35 cellular contexts compared by ENCODE assay signal in genomic region chr12:111141205-111141604, GRCh38.
"Had no signal": no experiment of that assay in that cellular context is flagged by ENCODE, and none has a peak within 500 bp of the region (broad histone marks: within the 10 kb centered on the region; RNA-seq: fewer than 3 reads in every experiment).

No MANE protein-coding gene starts in this region.

- H3K9me3 ChIP-seq: MG63 had no signal

- DNase-seq: Kasumi-1, MG63, MM.1S, MV-4-11, NCI-H1048, NCI-H1092, NCI-H1092 treated with DMSO at 0.1 percent for 48 hours, NCI-H1105, NCI-H1105 treated with DMSO at 0.1 percent for 48 hours, NCI-H1417, NCI-H1417 treated with DMSO at 0.1 percent for 48 hours, NCI-H1436, NCI-H1436 treated with DMSO at 0.1 percent for 48 hours, NCI-H146, NCI-H1694, NCI-H1694 treated with DMSO at 0.1 percent for 48 hours, NCI-H187, NCI-H187 treated with DMSO at 0.1 percent for 48 hours, NCI-H1930, NCI-H2029, NCI-H2029 treated with DMSO at 0.1 percent for 48 hours, NCI-H2081, NCI-H2081 treated with DMSO at 0.1 percent for 48 hours, NCI-H2107, NCI-H2171, NCI-H2171 treated with DMSO at 0.1 percent for 48 hours, NCI-H2227 treated with DMSO at 0.1 percent for 48 hours, NCI-H226, NCI-H345, NCI-H446, NCI-H446 treated with DMSO at 0.1 percent for 48 hours, NCI-H510A, NCI-H510A treated with DMSO at 0.1 percent for 48 hours, NCI-H524, NCI-H524 treated with DMSO at 0.1 percent for 48 hours had no signal

- H3K4me3 ChIP-seq: MG63 had no signal

- H3K36me3 ChIP-seq: MG63 had no signal
